ENCODE assay signal across 28 cellular contexts in the genomic region with DNA sequence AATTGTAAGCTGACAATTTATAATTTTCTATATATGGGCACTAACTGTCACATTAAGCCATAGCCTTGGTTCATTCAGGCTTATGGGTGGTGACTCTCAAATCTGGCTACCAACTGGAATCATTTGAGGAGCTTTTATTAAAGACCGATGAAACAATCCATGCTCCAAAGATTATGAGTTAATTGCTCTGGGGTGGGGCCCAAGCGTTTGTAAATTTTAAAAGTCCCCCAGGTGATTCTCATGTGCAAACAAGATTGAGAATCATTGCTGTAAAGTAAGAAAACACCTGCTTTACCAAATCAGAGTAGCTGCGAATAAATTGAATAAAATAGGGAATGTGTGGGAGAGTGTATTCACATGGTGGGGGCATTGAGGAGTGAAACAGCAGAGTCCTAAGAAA.
"Had no signal": no experiment of that assay in that cellular context is flagged by ENCODE, and none has a peak within 500 bp of the region (broad histone marks: within the 10 kb centered on the region; RNA-seq: fewer than 3 reads in every experiment).

No MANE protein-coding gene starts in this region.

- DNase-seq: colonic mucosa; cortex of kidney; dermis blood vessel endothelial cell; dorsolateral prefrontal cortex; effector CD4-positive, alpha-beta T cell; effector CD8-positive, alpha-beta T cell; effector memory CD4-positive, alpha-beta T cell; effector memory CD8-positive, alpha-beta T cell; endodermal cell; erythroblast; esophagus squamous epithelium; foreskin fibroblast; foreskin keratinocyte; foreskin melanocyte; gastrocnemius medialis; glutamatergic neuron; head of caudate nucleus; heart left ventricle; heart right ventricle had no signal

- H3K27ac ChIP-seq: colonic mucosa, coronary artery, dorsolateral prefrontal cortex, epithelial cell of prostate, esophagus muscularis mucosa, esophagus squamous epithelium, foreskin keratinocyte, gastrocnemius medialis, gastroesophageal sphincter, heart left ventricle, heart right ventricle had no signal

- ATAC-seq: effector memory CD8-positive, alpha-beta T cell; esophagus mucosa; foreskin keratinocyte; gastrocnemius medialis; gastroesophageal sphincter; heart left ventricle; heart right ventricle had no signal

- FAIRE-seq: colon, endometrium, endothelial cell of umbilical vein, frontal cortex had no signal

- H3K27me3 ChIP-seq: colonic mucosa, dorsolateral prefrontal cortex, esophagus muscularis mucosa, esophagus squamous epithelium, foreskin keratinocyte, gastrocnemius medialis, heart right ventricle had no signal

- H3K4me3 ChIP-seq: colonic mucosa, coronary artery, dorsolateral prefrontal cortex, esophagus muscularis mucosa, esophagus squamous epithelium, gastrocnemius medialis, gastroesophageal sphincter, heart left ventricle, heart right ventricle had no signal

- H3K36me3 ChIP-seq: colonic mucosa, esophagus muscularis mucosa, esophagus squamous epithelium, gastrocnemius medialis, gastroesophageal sphincter, heart left ventricle, heart right ventricle had no signal

- H3K9me3 ChIP-seq: colonic mucosa, esophagus muscularis mucosa, esophagus squamous epithelium, gastrocnemius medialis, gastroesophageal sphincter, heart left ventricle, heart right ventricle had no signal

- H3K4me1 ChIP-seq: esophagus muscularis mucosa, esophagus squamous epithelium, gastrocnemius medialis, gastroesophageal sphincter, heart left ventricle, heart right ventricle had no signal
